ENCODE assay signal across 1 cellular context in the genomic region with DNA sequence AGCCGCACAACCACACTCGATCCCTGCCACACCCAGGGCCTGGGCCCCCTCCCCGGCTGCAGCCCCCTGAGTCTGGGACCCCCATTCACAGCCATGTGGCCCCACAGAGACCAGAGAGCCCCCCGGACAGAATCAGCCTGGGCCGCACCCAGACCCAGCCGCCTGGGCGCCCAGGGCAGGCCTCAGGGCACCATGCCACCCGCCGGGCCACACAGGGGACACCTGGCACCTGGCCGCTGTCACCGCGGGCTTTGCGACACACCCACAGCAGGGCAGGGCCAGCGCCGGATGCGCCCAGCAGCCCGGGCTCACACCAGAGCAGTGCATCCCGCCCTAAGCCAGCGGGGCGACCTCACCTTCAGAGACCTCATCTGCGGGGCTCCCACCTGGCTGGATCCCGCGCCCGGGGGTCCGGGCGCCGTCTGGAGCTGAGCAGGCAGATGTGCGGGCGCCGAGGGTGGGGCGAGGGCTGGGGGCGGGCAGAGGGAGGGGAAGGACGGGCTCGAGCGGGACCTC.
TF ChIP-seq lines count a peak whose summit lies in the region.

No MANE protein-coding gene starts in this region.

TF ChIP-seq in GM23338, 12 proteins besides CTCF, POLR2A, EP300 and RAD21 (continued from another document):
- no peak for TF ChIP-seq JUNB (IDR thresholded peaks at IDR 0.05; ENCODE audit: unreplicated experiment)
- no peak for TF ChIP-seq ZNF114 (CRISPR knock-in tag; IDR thresholded peaks at IDR 0.05)
- TF ChIP-seq ZNF331 (CRISPR knock-in tag; IDR thresholded peaks at IDR 0.05; ENCODE audit: low read depth), result no peak
- TF ChIP-seq, protein P1, sequence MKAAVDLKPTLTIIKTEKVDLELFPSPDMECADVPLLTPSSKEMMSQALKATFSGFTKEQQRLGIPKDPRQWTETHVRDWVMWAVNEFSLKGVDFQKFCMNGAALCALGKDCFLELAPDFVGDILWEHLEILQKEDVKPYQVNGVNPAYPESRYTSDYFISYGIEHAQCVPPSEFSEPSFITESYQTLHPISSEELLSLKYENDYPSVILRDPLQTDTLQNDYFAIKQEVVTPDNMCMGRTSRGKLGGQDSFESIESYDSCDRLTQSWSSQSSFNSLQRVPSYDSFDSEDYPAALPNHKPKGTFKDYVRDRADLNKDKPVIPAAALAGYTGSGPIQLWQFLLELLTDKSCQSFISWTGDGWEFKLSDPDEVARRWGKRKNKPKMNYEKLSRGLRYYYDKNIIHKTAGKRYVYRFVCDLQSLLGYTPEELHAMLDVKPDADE (IDR thresholded peaks at IDR 0.05), result no peak
- TF ChIP-seq EZH2phosphoT487 (IDR thresholded peaks at IDR 0.05; ENCODE audit: unreplicated experiment), result no peak
TF ChIP-seq in GM23338: peak in this region for 0.
